ENCODE assay signal across 1 cellular context in the genomic region with DNA sequence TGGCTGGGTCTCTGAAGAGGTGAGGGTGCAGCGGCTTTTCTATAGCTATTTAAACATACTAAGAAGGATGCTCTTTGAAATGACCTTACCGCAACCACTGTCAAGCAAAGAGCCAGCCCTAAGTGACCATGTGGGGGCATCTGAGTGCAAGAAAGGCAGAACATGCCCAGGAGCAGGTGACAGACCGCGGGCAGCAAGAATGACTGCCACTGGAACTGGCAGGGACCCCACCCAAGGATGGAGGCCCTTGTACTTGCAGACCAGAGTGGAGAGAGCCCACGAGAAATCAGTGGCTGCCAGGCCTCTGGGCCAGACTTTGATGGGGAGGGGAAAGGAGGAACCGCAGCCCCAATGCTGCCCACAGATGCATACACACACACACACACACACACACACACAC.
TF ChIP-seq lines count a peak whose summit lies in the region.

No MANE protein-coding gene starts in this region.

TF ChIP-seq in H1, 55 proteins besides CTCF, POLR2A, EP300 and RAD21:
- TF ChIP-seq, protein P1, sequence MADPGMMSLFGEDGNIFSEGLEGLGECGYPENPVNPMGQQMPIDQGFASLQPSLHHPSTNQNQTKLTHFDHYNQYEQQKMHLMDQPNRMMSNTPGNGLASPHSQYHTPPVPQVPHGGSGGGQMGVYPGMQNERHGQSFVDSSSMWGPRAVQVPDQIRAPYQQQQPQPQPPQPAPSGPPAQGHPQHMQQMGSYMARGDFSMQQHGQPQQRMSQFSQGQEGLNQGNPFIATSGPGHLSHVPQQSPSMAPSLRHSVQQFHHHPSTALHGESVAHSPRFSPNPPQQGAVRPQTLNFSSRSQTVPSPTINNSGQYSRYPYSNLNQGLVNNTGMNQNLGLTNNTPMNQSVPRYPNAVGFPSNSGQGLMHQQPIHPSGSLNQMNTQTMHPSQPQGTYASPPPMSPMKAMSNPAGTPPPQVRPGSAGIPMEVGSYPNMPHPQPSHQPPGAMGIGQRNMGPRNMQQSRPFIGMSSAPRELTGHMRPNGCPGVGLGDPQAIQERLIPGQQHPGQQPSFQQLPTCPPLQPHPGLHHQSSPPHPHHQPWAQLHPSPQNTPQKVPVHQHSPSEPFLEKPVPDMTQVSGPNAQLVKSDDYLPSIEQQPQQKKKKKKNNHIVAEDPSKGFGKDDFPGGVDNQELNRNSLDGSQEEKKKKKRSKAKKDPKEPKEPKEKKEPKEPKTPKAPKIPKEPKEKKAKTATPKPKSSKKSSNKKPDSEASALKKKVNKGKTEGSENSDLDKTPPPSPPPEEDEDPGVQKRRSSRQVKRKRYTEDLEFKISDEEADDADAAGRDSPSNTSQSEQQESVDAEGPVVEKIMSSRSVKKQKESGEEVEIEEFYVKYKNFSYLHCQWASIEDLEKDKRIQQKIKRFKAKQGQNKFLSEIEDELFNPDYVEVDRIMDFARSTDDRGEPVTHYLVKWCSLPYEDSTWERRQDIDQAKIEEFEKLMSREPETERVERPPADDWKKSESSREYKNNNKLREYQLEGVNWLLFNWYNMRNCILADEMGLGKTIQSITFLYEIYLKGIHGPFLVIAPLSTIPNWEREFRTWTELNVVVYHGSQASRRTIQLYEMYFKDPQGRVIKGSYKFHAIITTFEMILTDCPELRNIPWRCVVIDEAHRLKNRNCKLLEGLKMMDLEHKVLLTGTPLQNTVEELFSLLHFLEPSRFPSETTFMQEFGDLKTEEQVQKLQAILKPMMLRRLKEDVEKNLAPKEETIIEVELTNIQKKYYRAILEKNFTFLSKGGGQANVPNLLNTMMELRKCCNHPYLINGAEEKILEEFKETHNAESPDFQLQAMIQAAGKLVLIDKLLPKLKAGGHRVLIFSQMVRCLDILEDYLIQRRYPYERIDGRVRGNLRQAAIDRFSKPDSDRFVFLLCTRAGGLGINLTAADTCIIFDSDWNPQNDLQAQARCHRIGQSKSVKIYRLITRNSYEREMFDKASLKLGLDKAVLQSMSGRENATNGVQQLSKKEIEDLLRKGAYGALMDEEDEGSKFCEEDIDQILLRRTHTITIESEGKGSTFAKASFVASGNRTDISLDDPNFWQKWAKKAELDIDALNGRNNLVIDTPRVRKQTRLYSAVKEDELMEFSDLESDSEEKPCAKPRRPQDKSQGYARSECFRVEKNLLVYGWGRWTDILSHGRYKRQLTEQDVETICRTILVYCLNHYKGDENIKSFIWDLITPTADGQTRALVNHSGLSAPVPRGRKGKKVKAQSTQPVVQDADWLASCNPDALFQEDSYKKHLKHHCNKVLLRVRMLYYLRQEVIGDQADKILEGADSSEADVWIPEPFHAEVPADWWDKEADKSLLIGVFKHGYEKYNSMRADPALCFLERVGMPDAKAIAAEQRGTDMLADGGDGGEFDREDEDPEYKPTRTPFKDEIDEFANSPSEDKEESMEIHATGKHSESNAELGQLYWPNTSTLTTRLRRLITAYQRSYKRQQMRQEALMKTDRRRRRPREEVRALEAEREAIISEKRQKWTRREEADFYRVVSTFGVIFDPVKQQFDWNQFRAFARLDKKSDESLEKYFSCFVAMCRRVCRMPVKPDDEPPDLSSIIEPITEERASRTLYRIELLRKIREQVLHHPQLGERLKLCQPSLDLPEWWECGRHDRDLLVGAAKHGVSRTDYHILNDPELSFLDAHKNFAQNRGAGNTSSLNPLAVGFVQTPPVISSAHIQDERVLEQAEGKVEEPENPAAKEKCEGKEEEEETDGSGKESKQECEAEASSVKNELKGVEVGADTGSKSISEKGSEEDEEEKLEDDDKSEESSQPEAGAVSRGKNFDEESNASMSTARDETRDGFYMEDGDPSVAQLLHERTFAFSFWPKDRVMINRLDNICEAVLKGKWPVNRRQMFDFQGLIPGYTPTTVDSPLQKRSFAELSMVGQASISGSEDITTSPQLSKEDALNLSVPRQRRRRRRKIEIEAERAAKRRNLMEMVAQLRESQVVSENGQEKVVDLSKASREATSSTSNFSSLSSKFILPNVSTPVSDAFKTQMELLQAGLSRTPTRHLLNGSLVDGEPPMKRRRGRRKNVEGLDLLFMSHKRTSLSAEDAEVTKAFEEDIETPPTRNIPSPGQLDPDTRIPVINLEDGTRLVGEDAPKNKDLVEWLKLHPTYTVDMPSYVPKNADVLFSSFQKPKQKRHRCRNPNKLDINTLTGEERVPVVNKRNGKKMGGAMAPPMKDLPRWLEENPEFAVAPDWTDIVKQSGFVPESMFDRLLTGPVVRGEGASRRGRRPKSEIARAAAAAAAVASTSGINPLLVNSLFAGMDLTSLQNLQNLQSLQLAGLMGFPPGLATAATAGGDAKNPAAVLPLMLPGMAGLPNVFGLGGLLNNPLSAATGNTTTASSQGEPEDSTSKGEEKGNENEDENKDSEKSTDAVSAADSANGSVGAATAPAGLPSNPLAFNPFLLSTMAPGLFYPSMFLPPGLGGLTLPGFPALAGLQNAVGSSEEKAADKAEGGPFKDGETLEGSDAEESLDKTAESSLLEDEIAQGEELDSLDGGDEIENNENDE (IDR thresholded peaks at IDR 0.05; ENCODE audit: insufficient replicate concordance, low read length), result no peak
